8 cellular contexts compared by ENCODE assay signal in the genomic region with DNA sequence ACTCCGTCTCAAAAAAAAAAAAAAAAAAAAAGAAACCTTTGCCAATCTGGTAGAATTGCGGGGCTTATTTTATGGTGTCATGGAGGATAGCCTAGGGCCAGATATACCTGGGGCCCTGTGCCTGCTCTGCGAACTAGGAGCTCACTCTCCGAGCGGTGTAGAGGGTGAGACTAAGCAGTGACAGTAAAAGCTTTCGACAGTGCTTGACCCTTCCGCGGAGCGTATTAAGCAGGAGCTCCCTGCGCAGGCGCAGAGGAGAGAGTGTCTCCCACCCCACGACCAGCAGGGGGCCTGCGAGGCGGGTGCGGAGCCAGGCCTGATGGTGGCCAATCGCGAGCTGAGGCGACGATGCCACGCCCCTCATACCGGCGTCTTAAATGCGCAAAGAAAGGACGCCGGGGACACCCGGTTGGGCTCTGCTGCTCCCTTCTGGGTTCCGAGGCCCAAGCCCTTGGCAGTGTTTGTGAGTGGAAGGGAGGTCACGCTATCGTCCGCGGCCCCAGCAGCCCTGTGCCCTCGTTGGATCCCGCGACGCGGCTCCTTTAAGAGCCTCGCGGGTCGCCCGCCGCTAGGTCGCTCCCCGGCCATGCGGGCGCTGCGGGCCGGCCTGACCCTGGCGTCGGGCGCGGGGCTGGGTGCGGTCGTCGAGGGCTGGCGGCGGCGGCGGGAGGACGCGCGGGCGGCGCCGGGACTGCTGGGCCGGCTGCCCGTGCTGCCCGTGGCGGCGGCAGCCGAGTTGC. TPM values are rescaled to one million over a fixed set of nuclear protein-coding genes. Genes with fewer than 3 reads are reported as not detected.
DNase-seq lines count a peak whose midpoint lies in the region; ATAC-seq, FAIRE-seq and TF ChIP-seq lines count a peak whose summit lies in the region.

A gene (plus strand): TSS at position 402 of the 740 bp plus-strand sequence. CDS start 185 bp downstream, at position 587.

- H3K4me1 ChIP-seq in pancreas: peaks cover 0 to 8% (median 0%) of the 10 kb centered on the region in 3 donors
- H3K4me1 ChIP-seq in tibial artery: peaks cover 5 to 15% (median 11%) of the 10 kb centered on the region in 4 donors

- TF ChIP-seq CTCF in GM12873 (IDR thresholded peaks at IDR 0.05; ENCODE audit: insufficient read depth, low read depth, low read length, missing control alignments): peak; percentile 100
- TF ChIP-seq CTCF in pancreas (IDR thresholded peaks at IDR 0.05): peak; percentile 96 to 98 (median 97)
- TF ChIP-seq CTCF in tibial artery (IDR thresholded peaks at IDR 0.05): peak; percentile 98 to 99

- H3K4me3 Mint-ChIP-seq in activated naive CD8-positive, alpha-beta T cell treated with anti-CD3 and anti-CD28 coated beads, Interleukin-2, amount 50 U/mL, for 24 hours: peak within 1 kb of the TSS; percentile 84

- H3K4me3 ChIP-seq in pancreas: peak within 1 kb of the TSS; percentile 47 to 72 (median 60)
- peak within 1 kb of the TSS; percentile 64 to 80 for H3K4me3 ChIP-seq in tibial artery

- peaks cover 5% of the 10 kb centered on the region for H3K36me3 Mint-ChIP-seq in activated naive CD8-positive, alpha-beta T cell treated with anti-CD3 and anti-CD28 coated beads, Interleukin-2, amount 50 U/mL, for 24 hours (ENCODE audit: low read depth)

- H3K9me3 ChIP-seq in pancreas (no peaks in the 10 kb centered on the region), tibial artery (no peaks in the 10 kb centered on the region)

- no peaks in the 10 kb centered on the region for H3K9me3 Mint-ChIP-seq in activated naive CD8-positive, alpha-beta T cell treated with anti-CD3 and anti-CD28 coated beads, Interleukin-2, amount 50 U/mL, for 24 hours

- H3K36me3 ChIP-seq in pancreas (peaks cover 0 to 8% (median 0%) of the 10 kb centered on the region in 3 donors), tibial artery (peaks cover 9 to 36% (median 18%) of the 10 kb centered on the region in 3 donors)

- no peaks in the 10 kb centered on the region for H3K27me3 ChIP-seq in pancreas
- no peaks in the 10 kb centered on the region for H3K27me3 ChIP-seq in tibial artery

- intact Hi-C loops in Right ventricle myocardium superior (cut with DNase I): no loop called here
- intact Hi-C loops in pancreas (cut with DNase I): no loop called here
- intact Hi-C loops in tibial artery (cut with DNase I; ENCODE audit: low total_unique reads): no loop called here

- H3K27ac ChIP-seq in pancreas: peak within 1 kb of the TSS; percentile 56 to 77 (median 66)
- peak within 1 kb of the TSS; percentile 81 to 82 for H3K27ac ChIP-seq in tibial artery

- WGBS in pancreas, 2 donors: 0 to 1% methylated on average over 55 to 70 of the region's 70 CpGs

- ATAC-seq in HG02759 (IDR thresholded peaks at IDR 0.05; ENCODE audit: unreplicated experiment) (peak; percentile 94), Right ventricle myocardium superior (ENCODE audit: poor library complexity) (peak; percentile 94), pancreas (peak; percentile 94 to 99 (median 96))
- peak; percentile 90 for ATAC-seq in activated naive CD8-positive, alpha-beta T cell treated with anti-CD3 and anti-CD28 coated beads, Interleukin-2, amount 50 U/mL, for 24 hours

- DNase-seq in NCI-H1417 treated with DMSO at 0.1 percent for 48 hours (lab: John Stamatoyannopoulos, UW) (peak; percentile 92), SW480 (ENCODE audit: low spot score) (peak; percentile 93), Right ventricle myocardium superior (peak; percentile 99), pancreas (peak; percentile 95 to 99 (median 98)), tibial artery (peak; percentile 96 to 99)
- DNase-seq in activated naive CD8-positive, alpha-beta T cell treated with anti-CD3 and anti-CD28 coated beads, Interleukin-2, amount 50 U/mL, for 24 hours: peak; percentile 99

- no peaks in the 10 kb centered on the region for H3K27me3 Mint-ChIP-seq in activated naive CD8-positive, alpha-beta T cell treated with anti-CD3 and anti-CD28 coated beads, Interleukin-2, amount 50 U/mL, for 24 hours

- peak within 1 kb of the TSS; percentile 72 for H3K27ac Mint-ChIP-seq in activated naive CD8-positive, alpha-beta T cell treated with anti-CD3 and anti-CD28 coated beads, Interleukin-2, amount 50 U/mL, for 24 hours

- FAIRE-seq in pancreas (lab: Jason Lieb, UNC): no peak

- H3K4me1 Mint-ChIP-seq in activated naive CD8-positive, alpha-beta T cell treated with anti-CD3 and anti-CD28 coated beads, Interleukin-2, amount 50 U/mL, for 24 hours: peaks cover 21% of the 10 kb centered on the region

RNA-seq across cellular contexts. Expression of the gene that starts here (rescaled TPM):
- total RNA-seq in Right ventricle myocardium superior (89.0 TPM), pancreas (10 to 100 TPM; 12.2 to 23.0 (median 14.3) TPM)
- 10 to 100 TPM; 14.0 to 16.0 TPM for polyA plus RNA-seq in pancreas

Comparison
In these comparisons a context has a peak if more than half of its experiments do, and no peak if none do; other contexts are left out.
1. Peak in every context shown above with its lines: DNase-seq, ATAC-seq, H3K4me3 ChIP-seq and H3K27ac ChIP-seq.